Comparison of ENCODE assay signal across 1 cellular context in genomic region chr21:32727478-32727727, GRCh38.
TF ChIP-seq lines count a peak whose summit lies in the region.

No MANE protein-coding gene starts in this region.

TF ChIP-seq in HCT116, 20 proteins besides CTCF, POLR2A, EP300 and RAD21 (continued from another document):
- no peak for TF ChIP-seq REST (IDR thresholded peaks at IDR 0.05; ENCODE audit: low read depth)
- TF ChIP-seq FOSL1 (IDR thresholded peaks at IDR 0.05; ENCODE audit: low read depth) = no peak
- TF ChIP-seq SIN3A (IDR thresholded peaks at IDR 0.05; ENCODE audit: low read depth) = no peak
- TF ChIP-seq ZNF274 (IDR thresholded peaks at IDR 0.05; ENCODE audit: low read depth, low read length) = no peak
- no peak for TF ChIP-seq JUND (IDR thresholded peaks at IDR 0.05)
- TF ChIP-seq ELF1 (IDR thresholded peaks at IDR 0.05; ENCODE audit: borderline replicate concordance, low read depth) = no peak
- no peak for TF ChIP-seq MAX (IDR thresholded peaks at IDR 0.05)
- TF ChIP-seq CBX3 (IDR thresholded peaks at IDR 0.05; ENCODE audit: low read depth) = no peak
- TF ChIP-seq SP1 (IDR thresholded peaks at IDR 0.05; ENCODE audit: low read depth) = no peak
- TF ChIP-seq ATF3 (IDR thresholded peaks at IDR 0.05) = no peak
- no peak for TF ChIP-seq EZH2 (IDR thresholded peaks at IDR 0.05)
- TF ChIP-seq TCF7L2 (IDR thresholded peaks at IDR 0.05; ENCODE audit: borderline replicate concordance, extremely low read depth, insufficient read depth, insufficient read length) = no peak
- TF ChIP-seq EGR1 (IDR thresholded peaks at IDR 0.05; ENCODE audit: low read depth) = no peak
